ENCODE assay signal across 19 cellular contexts in genomic region chr10:100163704-100164621, GRCh38. TPM values are rescaled to one million over a fixed set of nuclear protein-coding genes. Genes with fewer than 3 reads are reported as not detected.
DNase-seq lines count a peak whose midpoint lies in the region; ATAC-seq, FAIRE-seq and TF ChIP-seq lines count a peak whose summit lies in the region.
"Had no signal": no experiment of that assay in that cellular context is flagged by ENCODE, and none has a peak within 500 bp of the region (broad histone marks: within the 10 kb centered on the region; RNA-seq: fewer than 3 reads in every experiment).

No MANE protein-coding gene starts in this region.

- no peaks in the 10 kb centered on the region for H3K9me3 ChIP-seq in mucosa of descending colon
- H3K9me3 ChIP-seq: left lung had no signal

- no TSS peak for BruUV-seq in Calu3 (replicated peaks; lab: Mats Ljungman, UMichigan)

- ATAC-seq in WTC11 = no peak
- ATAC-seq in mucosa of descending colon = peak; percentile 75
- ATAC-seq: left lung; SK-N-SH treated with all-trans-retinoic acid at 6 μM for 48 hours; stimulated activated naive CD8-positive, alpha-beta T cell treated with anti-CD3 and anti-CD28 coated beads, Interleukin-15, amount 100 ng/mL, for 72 hours had no signal

- H3K36me3 Mint-ChIP-seq in WTC11 (peaks cover 10% of the 10 kb centered on the region), Calu3 (ENCODE audit: insufficient read depth, unreplicated experiment) (peaks cover 9% of the 10 kb centered on the region)

- H3K9me3 Mint-ChIP-seq in WTC11 (no peaks in the 10 kb centered on the region), Calu3 (ENCODE audit: low read depth, unreplicated experiment) (no peaks in the 10 kb centered on the region)
- H3K9me3 Mint-ChIP-seq: activated T-helper 1 cell treated with anti-CD3 and anti-CD28 coated beads, Interleukin-12 subunit alpha, Interleukin-12 subunit beta, Interleukin-2, Interleukin-4 antibody, amounts not matched to agents 30 ng/mL and 10 ng/mL and 1 ng/mL, durations not matched to agents 14 hours and 24 hours and 36 hours; dendritic cell treated with granulocyte-macrophage colony-stimulating factor and Interleukin-4, amounts not matched to agents 40 ng/mL and 50 ng/mL, for 4 days; neural progenitor cell; stimulated activated naive CD8-positive, alpha-beta T cell treated with anti-CD3 and anti-CD28 coated beads, Interleukin-15, amount 100 ng/mL, for 72 hours; type B pancreatic cell had no signal

- H3K4me3 ChIP-seq in fibroblast of pulmonary artery (replicated peaks; ENCODE audit: low read depth, low read length) = no peak overlapping the region
- no peak overlapping the region for H3K4me3 ChIP-seq in mucosa of descending colon
- H3K4me3 ChIP-seq: left lung, neural progenitor cell had no signal

- CTCF ChIA-PET in WTC11 (lab: Charles Lee) (interaction anchor here (0.9 kb wide), 1 partner anchor 118 kb away, joined by 6 read pairs; no protein-coding TSS in a partner anchor), Calu3 (lab: Charles Lee) (no interaction called here)

- intact Hi-C loops in mucosa of descending colon (cut with DNase I, micrococcal nuclease) (no loop called here), Calu3 (cut with micrococcal nuclease; ENCODE audit: unreplicated experiment) (no loop called here)

- H3K27ac Mint-ChIP-seq in WTC11 = no peak overlapping the region
- no peak overlapping the region for H3K27ac Mint-ChIP-seq in Calu3 (ENCODE audit: unreplicated experiment)
- H3K27ac Mint-ChIP-seq: activated T-helper 1 cell treated with anti-CD3 and anti-CD28 coated beads, Interleukin-12 subunit alpha, Interleukin-12 subunit beta, Interleukin-2, Interleukin-4 antibody, amounts not matched to agents 30 ng/mL and 10 ng/mL and 1 ng/mL, durations not matched to agents 14 hours and 24 hours and 36 hours; dendritic cell treated with granulocyte-macrophage colony-stimulating factor and Interleukin-4, amounts not matched to agents 40 ng/mL and 50 ng/mL, for 4 days; neural progenitor cell; type B pancreatic cell had no signal

- no peak for DNase-seq in GM19239 (ENCODE audit: insufficient read length, low spot score)
- DNase-seq in WTC11 (ENCODE audit: low spot score) = no peak
- DNase-seq in fibroblast of pulmonary artery (ENCODE audit: low read depth) = peak; percentile 29
- DNase-seq in mucosa of descending colon = no peak
- DNase-seq in Calu3 = no peak
- DNase-seq in RCC 7860 (ENCODE audit: low spot score) = no peak
- no peak for DNase-seq in NCI-H2029 (lab: John Stamatoyannopoulos, UW)
- DNase-seq: brain microvascular endothelial cell; left lung; NCI-H2107; NCI-H510A treated with DMSO at 0.1 percent for 48 hours; NK-92 treated with Interleukin-12 subunit alpha and Interleukin-12 subunit beta, amount 100 ng/mL, for 24 hours; stimulated activated CD4-positive, alpha-beta T cell treated with anti-CD3 and anti-CD28 coated beads, Interleukin-4, amount 100 ng/mL, for 24 hours; stimulated activated naive CD8-positive, alpha-beta T cell treated with anti-CD3 and anti-CD28 coated beads, Interleukin-15, amount 100 ng/mL, for 72 hours had no signal

- POLR2A ChIA-PET in WTC11 (lab: Charles Lee) = no interaction called here

- no peaks in the 10 kb centered on the region for H3K36me3 ChIP-seq in mucosa of descending colon (ENCODE audit: low read depth)

- H3K4me1 ChIP-seq in mucosa of descending colon (ENCODE audit: low read depth) = peaks cover 8% of the 10 kb centered on the region
- H3K4me1 ChIP-seq: neural progenitor cell had no signal

- peak; percentile 33 for FAIRE-seq in GM19239 (lab: Jason Lieb, UNC)
- no peak for FAIRE-seq in RCC 7860 (lab: Jason Lieb, UNC)

- H3K27me3 Mint-ChIP-seq in WTC11 (ENCODE audit: low read depth) (no peaks in the 10 kb centered on the region), Calu3 (ENCODE audit: unreplicated experiment) (no peaks in the 10 kb centered on the region)
- H3K27me3 Mint-ChIP-seq: dendritic cell treated with granulocyte-macrophage colony-stimulating factor and Interleukin-4, amounts not matched to agents 40 ng/mL and 50 ng/mL, for 4 days; stimulated activated naive CD8-positive, alpha-beta T cell treated with anti-CD3 and anti-CD28 coated beads, Interleukin-15, amount 100 ng/mL, for 72 hours; type B pancreatic cell had no signal

- TF ChIP-seq CTCF in WTC11 (IDR thresholded peaks at IDR 0.05) (no peak), fibroblast of pulmonary artery (IDR thresholded peaks at IDR 0.05; ENCODE audit: low read length, missing control alignments) (no peak), mucosa of descending colon (IDR thresholded peaks at IDR 0.05) (no peak), Calu3 (IDR thresholded peaks at IDR 0.05; ENCODE audit: unreplicated experiment) (no peak)

- H3K4me3 Mint-ChIP-seq in WTC11 (no peak overlapping the region), Calu3 (ENCODE audit: low read depth, unreplicated experiment) (no peak overlapping the region)
- H3K4me3 Mint-ChIP-seq: activated T-helper 1 cell treated with anti-CD3 and anti-CD28 coated beads, Interleukin-12 subunit alpha, Interleukin-12 subunit beta, Interleukin-2, Interleukin-4 antibody, amounts not matched to agents 30 ng/mL and 10 ng/mL and 1 ng/mL, durations not matched to agents 14 hours and 24 hours and 36 hours; dendritic cell treated with granulocyte-macrophage colony-stimulating factor and Interleukin-4, amounts not matched to agents 40 ng/mL and 50 ng/mL, for 4 days; neural progenitor cell; stimulated activated naive CD8-positive, alpha-beta T cell treated with anti-CD3 and anti-CD28 coated beads, Interleukin-15, amount 100 ng/mL, for 72 hours; type B pancreatic cell had no signal

- H3K4me1 Mint-ChIP-seq in WTC11 (no peaks in the 10 kb centered on the region), Calu3 (ENCODE audit: low read depth, unreplicated experiment) (peaks cover 1% of the 10 kb centered on the region)
- H3K4me1 Mint-ChIP-seq: neural progenitor cell had no signal

TF ChIP-seq in WTC11, 78 proteins besides CTCF, POLR2A, EP300 and RAD21:
- TF ChIP-seq ATF3 (CRISPR knock-in tag; conservative IDR thresholded peaks at IDR 0.05) = no peak
- peak; percentile 78 for TF ChIP-seq GABPB1 (CRISPR knock-in tag; IDR thresholded peaks at IDR 0.05)
TF ChIP-seq in WTC11: peak in this region for 1.

RNA-seq across cellular contexts. Expression of gene ERLIN1, which starts 21.9 kb away (rescaled TPM):
- total RNA-seq in WTC11 (2021) (23.5 to 33.4 TPM (median 31.5 TPM) in 3 replicates), mucosa of descending colon (10 to 100 TPM; 33.4 to 57.9 (median 48.3) TPM), Calu3 (2022) (32.2 and 33.7 TPM in 2 replicates)
